24 cellular contexts compared by ENCODE assay signal in the genomic region with DNA sequence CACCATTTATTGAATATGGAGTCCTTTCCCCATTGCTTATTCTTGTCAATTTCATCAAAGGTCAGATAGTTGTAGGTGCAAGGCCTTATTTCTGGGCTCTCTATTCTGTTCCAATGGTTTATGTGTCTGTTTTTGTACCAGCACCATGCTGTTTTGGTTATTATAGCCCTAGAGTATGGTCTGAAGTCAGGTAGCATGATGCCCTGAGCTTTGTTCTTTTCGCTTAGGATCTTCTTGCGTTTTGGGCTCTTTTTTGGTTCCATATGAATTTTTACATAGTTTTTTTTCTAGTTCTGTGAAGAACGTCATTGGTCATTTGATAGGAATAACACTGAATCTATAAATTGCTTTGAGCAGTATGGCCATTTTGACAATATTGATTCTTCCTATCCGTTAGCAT. TPM values are rescaled to one million over a fixed set of nuclear protein-coding genes. Genes with fewer than 3 reads are reported as not detected.
DNase-seq lines count a peak whose midpoint lies in the region; ATAC-seq and TF ChIP-seq lines count a peak whose summit lies in the region.
"Had no signal": no experiment of that assay in that cellular context is flagged by ENCODE, and none has a peak within 500 bp of the region (broad histone marks: within the 10 kb centered on the region; RNA-seq: fewer than 3 reads in every experiment).

No MANE protein-coding gene starts in this region.

- H3K27ac ChIP-seq in epithelial cell of prostate, result peak overlapping the region; percentile 52
- H3K27ac ChIP-seq: BLaER1 treated with 17β-estradiol and CSF1 and Interleukin-3, amounts not matched to agents 10 nM and 100 nM; C4-2B had no signal

- no peak for ATAC-seq in GM18868 (IDR thresholded peaks at IDR 0.05; ENCODE audit: unreplicated experiment)
- ATAC-seq: CD8-positive, alpha-beta T cell; GM12878 had no signal

- CTCF ChIA-PET in Calu3 (lab: Charles Lee), result no interaction called here

- H3K9me3 Mint-ChIP-seq in Calu3 (ENCODE audit: low read depth, unreplicated experiment) (peaks cover 12% of the 10 kb centered on the region), HFFc6 (peaks cover 6% of the 10 kb centered on the region; the same call in 1 of the 2 replicates)
- H3K9me3 Mint-ChIP-seq: CD4-positive, alpha-beta T cell had no signal

- DNase-seq in Calu3 (no peak), HFFc6 (no peak), epithelial cell of prostate (ENCODE audit: low read depth, low spot score) (no peak)
- DNase-seq in effector CD4-positive, alpha-beta T cell, result no peak
- no peak for DNase-seq in activated effector memory CD4-positive, alpha-beta T cell treated with anti-CD3 and anti-CD28 coated beads, Interleukin-2, amount 50 U/mL, for 16 hours
- DNase-seq: 8988T; AML-193; Caco-2; CD4-positive, alpha-beta T cell; CD8-positive, alpha-beta T cell; DMS 273 treated with DMSO at 0.1 percent for 48 hours; DMS153; DMS53; DMS79; DND-41; EL; GDM1 had no signal

- no peak overlapping the region for H3K4me3 Mint-ChIP-seq in Calu3 (ENCODE audit: low read depth, unreplicated experiment)
- no peak overlapping the region for H3K4me3 Mint-ChIP-seq in HFFc6
- H3K4me3 Mint-ChIP-seq: B cell; CD4-positive, alpha-beta T cell; CD8-positive, alpha-beta T cell had no signal

- no peak for TF ChIP-seq CTCF in Calu3 (IDR thresholded peaks at IDR 0.05; ENCODE audit: unreplicated experiment)
- no peak for TF ChIP-seq CTCF in HFFc6 (IDR thresholded peaks at IDR 0.05)

- peaks cover 48% of the 10 kb centered on the region for H3K36me3 Mint-ChIP-seq in Calu3 (ENCODE audit: insufficient read depth, unreplicated experiment)
- H3K36me3 Mint-ChIP-seq in HFFc6 (ENCODE audit: low read depth), result peaks cover 83% of the 10 kb centered on the region
- H3K36me3 Mint-ChIP-seq: CD8-positive, alpha-beta T cell had no signal

- H3K27ac Mint-ChIP-seq in Calu3 (ENCODE audit: unreplicated experiment) (peak overlapping the region; percentile 29), HFFc6 (peak overlapping the region; percentile 26; the same call in 1 of the 2 replicates)
- H3K27ac Mint-ChIP-seq: B cell; CD4-positive, alpha-beta T cell; CD8-positive, alpha-beta T cell had no signal

- intact Hi-C loops in Calu3 (cut with micrococcal nuclease; ENCODE audit: unreplicated experiment), result no loop called here

- H3K4me1 Mint-ChIP-seq in Calu3 (ENCODE audit: low read depth, unreplicated experiment) (peaks cover 24% of the 10 kb centered on the region), HFFc6 (ENCODE audit: low read depth) (peaks cover 89% of the 10 kb centered on the region)
- H3K4me1 Mint-ChIP-seq: B cell had no signal

- BruUV-seq in Calu3 (replicated peaks; lab: Mats Ljungman, UMichigan), result no TSS peak

- H3K27me3 Mint-ChIP-seq in Calu3 (ENCODE audit: unreplicated experiment), result no peaks in the 10 kb centered on the region
- 0 out of 2 replicates have a peak, but pooled peaks cover 2% of the 10 kb centered on the region for H3K27me3 Mint-ChIP-seq in HFFc6 (ENCODE audit: insufficient read depth)
- H3K27me3 Mint-ChIP-seq: CD4-positive, alpha-beta T cell had no signal

RNA-seq across cellular contexts. Expression of gene IFNE, which starts 40.2 kb away (rescaled TPM):
- total RNA-seq in Calu3 (2022), result 8.3 and 8.4 TPM in 2 replicates
- total RNA-seq in HFFc6 (2021; fragmentation: NEBNext Ultra II Directional; extraction: Animal tissue kit (Norgen Biotek cat#: 25700)), result 1 to 10 TPM in 3 of 6 experiments, under 1 TPM in 3; 0.74 to 2.3 (median 0.93) TPM
- total RNA-seq: B cell; CD4-positive, alpha-beta T cell; CD8-positive, alpha-beta T cell; Daoy; G401; GM12878 had no signal
